ENCODE assay signal across 8 cellular contexts in the genomic region with DNA sequence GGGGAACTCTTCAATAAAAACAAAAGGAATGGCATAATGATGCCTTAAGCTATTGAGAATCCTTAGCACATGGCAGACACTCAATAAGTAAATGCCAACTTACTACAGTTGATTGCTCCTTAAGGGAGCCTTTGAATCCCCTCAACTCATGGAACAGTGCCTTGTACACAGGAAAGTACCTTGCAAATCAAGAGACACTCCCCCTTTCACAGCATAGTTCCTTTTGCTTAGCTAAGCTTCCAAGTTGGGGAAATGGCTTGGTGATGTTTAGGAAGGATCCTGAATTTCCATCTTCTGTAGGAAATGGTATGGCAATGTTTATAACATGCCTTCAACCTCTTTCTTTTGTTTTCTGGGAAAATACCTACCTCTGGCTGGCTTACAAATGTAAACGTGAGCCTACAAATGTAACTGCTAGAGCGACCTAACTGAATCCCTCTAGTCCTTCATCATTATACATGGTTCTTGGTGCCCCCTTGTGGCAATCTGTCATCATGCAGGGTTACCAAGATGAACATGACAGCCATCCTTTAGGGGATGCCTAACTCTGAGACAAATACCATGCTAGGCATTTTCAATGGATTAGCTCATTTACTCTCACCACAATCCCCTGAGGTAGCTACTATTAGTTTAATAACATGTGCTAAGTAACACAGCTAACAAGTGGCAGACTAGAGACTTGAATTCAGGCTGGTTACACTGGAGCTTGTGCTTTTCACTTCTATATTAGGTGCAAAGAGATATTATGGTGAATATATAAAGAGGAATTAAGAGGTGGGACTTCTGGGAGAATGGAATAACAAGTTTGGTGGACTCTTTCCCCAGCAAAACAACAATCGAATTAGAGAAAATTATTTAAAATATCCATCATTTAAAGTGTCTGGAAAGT.
A peak's percentile ranks its signal among the peaks of the same experiment; 100 is the strongest.
DNase-seq lines count a peak whose midpoint lies in the region; ATAC-seq and TF ChIP-seq lines count a peak whose summit lies in the region.

No MANE protein-coding gene starts in this region.

- peaks cover 4% of the 10 kb centered on the region for H3K4me1 Mint-ChIP-seq in neural crest cell

- no peak overlapping the region for H3K27ac Mint-ChIP-seq in neural crest cell (ENCODE audit: unreplicated experiment)

- no peak overlapping the region for H3K4me3 ChIP-seq in Jurkat, Clone E6-1 (ENCODE audit: low read length)
- H3K4me3 ChIP-seq in OCI-LY7 (ENCODE audit: low read depth, low read length, poor library complexity, severe bottlenecking) (no peak overlapping the region), thoracic aorta (no peak overlapping the region)

- no peaks in the 10 kb centered on the region for H3K27me3 ChIP-seq in thoracic aorta (replicated peaks; ENCODE audit: insufficient read depth)

- H2AFZ ChIP-seq in OCI-LY7 (ENCODE audit: low read length): peak overlapping the region; percentile 70

- intact Hi-C loops in OCI-LY7 (cut with micrococcal nuclease; ENCODE audit: unreplicated experiment): loop anchor here (1.0 kb wide), 1 partner anchor 158 kb away; no protein-coding TSS in a partner anchor

- H3K36me3 ChIP-seq in OCI-LY7 (ENCODE audit: insufficient read depth, low read length) (no peaks in the 10 kb centered on the region), thoracic aorta (no peaks in the 10 kb centered on the region)

- H3K79me2 ChIP-seq in OCI-LY7 (ENCODE audit: insufficient read depth, low read depth, low read length): no peaks in the 10 kb centered on the region

- H3K27me3 Mint-ChIP-seq in neural crest cell (ENCODE audit: low read depth): no peaks in the 10 kb centered on the region

- H4K20me1 ChIP-seq in OCI-LY7 (ENCODE audit: insufficient read depth, low read length): no peaks in the 10 kb centered on the region

- no peak overlapping the region; the same call in 1 of the 2 replicates for H3K4me2 ChIP-seq in OCI-LY7 (ENCODE audit: low read length)

- peak; percentile 95 for TF ChIP-seq CTCF in OCI-LY7 (conservative IDR thresholded peaks at IDR 0.05; ENCODE audit: low read length)
- TF ChIP-seq CTCF in neural crest cell (conservative IDR thresholded peaks at IDR 0.05): peak; percentile 80
- peak; percentile 79 for TF ChIP-seq CTCF in thoracic aorta (IDR thresholded peaks at IDR 0.05)

- peaks cover 4% of the 10 kb centered on the region for H3K9me3 Mint-ChIP-seq in neural crest cell

- CTCF ChIA-PET in OCI-LY7 (lab: Charles Lee; ENCODE audit: unreplicated experiment): interaction anchor here (0.6 to 1.1 kb wide), 3 partner anchors 27 to 158 kb away, joined by 3 read pairs; no protein-coding TSS in a partner anchor

- no peak overlapping the region for H3K4me3 Mint-ChIP-seq in neural crest cell

- no peaks in the 10 kb centered on the region for H3K9me2 ChIP-seq in OCI-LY7 (ENCODE audit: insufficient read depth, low read length)

- POLR2A ChIA-PET in OCI-LY7 (lab: Charles Lee): interaction anchor here (0.6 to 1.4 kb wide), 3 partner anchors 10 to 156 kb away, joined by 3 to 4 read pairs (median 4); no protein-coding TSS in a partner anchor

- DNase-seq in Daoy (ENCODE audit: low read depth) (peak; percentile 58), OCI-LY7 (ENCODE audit: low spot score) (peak; percentile 85), activated T-cell treated with anti-CD3 and anti-CD28 coated beads for 24 hours (ENCODE audit: low read depth) (peak; percentile 51), fibroblast of gingiva (ENCODE audit: low read depth) (peak; percentile 45), neural crest cell (ENCODE audit: low read depth, low spot score) (peak; percentile 70), thoracic aorta (ENCODE audit: low spot score) (peak; percentile 59)
- peak; percentile 79 for DNase-seq in Jurkat, Clone E6-1 (ENCODE audit: low read depth, low spot score)

- H3K27ac ChIP-seq in OCI-LY7 (ENCODE audit: low read depth, low read length, poor library complexity, severe bottlenecking) (no peak overlapping the region), thoracic aorta (no peak overlapping the region)

- BruUV-seq in OCI-LY7 (replicated peaks; lab: Mats Ljungman, UMichigan): no TSS peak

- H3K9me3 ChIP-seq in OCI-LY7 (ENCODE audit: low read length): peaks cover 13% of the 10 kb centered on the region; the same call in 1 of the 2 replicates
- no peaks in the 10 kb centered on the region for H3K9me3 ChIP-seq in thoracic aorta

- peaks cover 4% of the 10 kb centered on the region for H3K4me1 ChIP-seq in OCI-LY7 (ENCODE audit: insufficient read depth, low read length, poor library complexity, severe bottlenecking)
- H3K4me1 ChIP-seq in thoracic aorta (ENCODE audit: control insufficient read depth in 1 of 2, low read depth in 2 of 2): no peaks in the 10 kb centered on the region

- no peaks in the 10 kb centered on the region for H3K36me3 Mint-ChIP-seq in neural crest cell (ENCODE audit: low read depth)

- peak; percentile 94 for ATAC-seq in GM21737 (IDR thresholded peaks at IDR 0.05; ENCODE audit: unreplicated experiment)
- peak; percentile 55 for ATAC-seq in thoracic aorta (ENCODE audit: insufficient number of reproducible peaks, low FRiP score, low read depth)
